Comparison of ENCODE assay signal across 2 cellular contexts in genomic region chr11:44601471-44602370, GRCh38.
TF ChIP-seq lines count a peak whose summit lies in the region.

No MANE protein-coding gene starts in this region.

TF ChIP-seq in HepG2, 621 proteins besides CTCF, POLR2A, EP300 and RAD21 (continued from another document):
- TF ChIP-seq ATF4 (CRISPR knock-in tag; IDR thresholded peaks at IDR 0.05) (no peak), MIER2 (CRISPR knock-in tag; IDR thresholded peaks at IDR 0.05) (no peak), ZNF768 (CRISPR knock-in tag; IDR thresholded peaks at IDR 0.05) (peak; percentile 90), REST (IDR thresholded peaks at IDR 0.05; ENCODE audit: borderline replicate concordance in 1 of 2, low read depth in 1 of 2, low read length in 2 of 2) (no peak), SNAPC2 (CRISPR knock-in tag; IDR thresholded peaks at IDR 0.05) (no peak)

TF ChIP-seq in SK-N-SH, 30 proteins besides CTCF, POLR2A, EP300 and RAD21 (continued from another document):
- TF ChIP-seq PBX3 (IDR thresholded peaks at IDR 0.05) (no peak), JUND (IDR thresholded peaks at IDR 0.05) (no peak), MXI1 (IDR thresholded peaks at IDR 0.05; ENCODE audit: low read depth, low read length) (no peak), TCF12 (IDR thresholded peaks at IDR 0.05) (no peak), FOXJ3 (CRISPR knock-in tag; IDR thresholded peaks at IDR 0.05) (no peak), ELF1 (IDR thresholded peaks at IDR 0.05) (no peak), TAF1 (IDR thresholded peaks at IDR 0.05; ENCODE audit: borderline replicate concordance, low read depth, low read length) (no peak), CHD2 (IDR thresholded peaks at IDR 0.05; ENCODE audit: low read length, partially characterized antibody) (no peak), FOXM1 (IDR thresholded peaks at IDR 0.05; ENCODE audit: low read depth) (no peak), FOSL2 (IDR thresholded peaks at IDR 0.05; ENCODE audit: borderline replicate concordance, low read depth) (no peak), MAX (IDR thresholded peaks at IDR 0.05; ENCODE audit: low read depth) (no peak), IRF3 (IDR thresholded peaks at IDR 0.05; ENCODE audit: low read depth, low read length) (no peak)
